Comparison of ENCODE assay signal across 23 cellular contexts in genomic region chr4:178174756-178175155, GRCh38.
DNase-seq lines count a peak whose midpoint lies in the region; ATAC-seq, FAIRE-seq and TF ChIP-seq lines count a peak whose summit lies in the region.
"Had no signal": no experiment of that assay in that cellular context is flagged by ENCODE, and none has a peak within 500 bp of the region (broad histone marks: within the 10 kb centered on the region; RNA-seq: fewer than 3 reads in every experiment).

No MANE protein-coding gene starts in this region.

- TF ChIP-seq EP300 in K562 (IDR thresholded peaks at IDR 0.05; ENCODE audit: low read length) = no peak

- no peak for TF ChIP-seq POLR2A in K562 (conservative IDR thresholded peaks at IDR 0.05)

- H3K27ac ChIP-seq in K562 (ENCODE audit: extremely low read depth, low read depth, low read length) = no peak overlapping the region
- no peak overlapping the region for H3K27ac ChIP-seq in foreskin keratinocyte
- H3K27ac ChIP-seq: BLaER1, C4-2B, GM23248 had no signal

- TF ChIP-seq RAD21 in K562 (CRISPR knock-in tag; conservative IDR thresholded peaks at IDR 0.05 in 1 of 2, IDR thresholded peaks at IDR 0.05 in 1 of 2) = no peak

- no peaks in the 10 kb centered on the region for H3K27me3 ChIP-seq in K562 (ENCODE audit: control insufficient read depth in 2 of 2, insufficient read depth in 2 of 2, low read length in 2 of 2)
- H3K27me3 ChIP-seq in foreskin keratinocyte = no peaks in the 10 kb centered on the region
- H3K27me3 ChIP-seq: BLaER1 had no signal

- no peak overlapping the region for H3K4me3 Mint-ChIP-seq in activated T-cell treated with anti-CD3 and anti-CD28 coated beads, Interleukin-2, amount 50 U/mL, for 72 hours
- H3K4me3 Mint-ChIP-seq: CD4-positive, CD25-positive, alpha-beta regulatory T cell; CD8-positive, alpha-beta T cell had no signal

- CTCF ChIA-PET in K562 (lab: Yijun Ruan, JAX; ENCODE audit: low intra/inter-chr PET ratio) = no interaction called here

- no peaks in the 10 kb centered on the region for H3K36me3 ChIP-seq in K562 (ENCODE audit: control insufficient read depth, insufficient read depth, low read length)
- H3K36me3 ChIP-seq: BLaER1 had no signal

- peak; percentile 3 for DNase-seq in A172 (ENCODE audit: low spot score)
- peak; percentile 1 for DNase-seq in M059J (ENCODE audit: low read depth)
- DNase-seq in K562 (ENCODE audit: extremely low read depth in 1 of 4, low spot score in 3 of 4) = peak in 1 of 4 experiments; percentile 1
- peak in 1 of 2 donors; percentile 70 for DNase-seq in foreskin keratinocyte
- no peak for DNase-seq in SHP77 (lab: John Stamatoyannopoulos, UW)
- no peak for DNase-seq in activated T-cell treated with anti-CD3 and anti-CD28 coated beads, Interleukin-2, amount 50 U/mL, for 72 hours
- DNase-seq: 8988T; Caco-2; CD4-positive, CD25-positive, alpha-beta regulatory T cell; CD8-positive, alpha-beta T cell; DMS 273 treated with DMSO at 0.1 percent for 48 hours; EL; GF-D8; GM23248; H7; HCEC 1CT had no signal

- FAIRE-seq in K562 (lab: Jason Lieb, UNC) = no peak
- FAIRE-seq: GM12891, GM19239, H1 had no signal

- no peaks in the 10 kb centered on the region for H4K20me1 ChIP-seq in K562 (replicated peaks; ENCODE audit: control insufficient read depth, insufficient read depth, low read length)
- H4K20me1 ChIP-seq: BLaER1 had no signal

- no peaks in the 10 kb centered on the region for H3K79me2 ChIP-seq in K562 (ENCODE audit: control insufficient read depth, insufficient read depth, low read length)

- no peak overlapping the region for H3K27ac Mint-ChIP-seq in activated T-cell treated with anti-CD3 and anti-CD28 coated beads, Interleukin-2, amount 50 U/mL, for 72 hours
- H3K27ac Mint-ChIP-seq: CD4-positive, CD25-positive, alpha-beta regulatory T cell; CD8-positive, alpha-beta T cell had no signal

- in situ Hi-C loops in K562 (cut with MboI) = no loop called here

- BruUV-seq in K562 (replicated peaks; lab: Mats Ljungman, UMichigan) = no TSS peak

- H3K4me1 ChIP-seq in K562 (replicated peaks in 1 of 2; ENCODE audit: control insufficient read depth in 2 of 2, insufficient read depth in 2 of 2, low read length in 2 of 2) (no peaks in the 10 kb centered on the region), foreskin keratinocyte (peaks cover 4% of the 10 kb centered on the region)
- H3K4me1 ChIP-seq: BLaER1, Caco-2 had no signal

- no peak overlapping the region for H2AFZ ChIP-seq in K562 (ENCODE audit: low read depth, low read length)
- H2AFZ ChIP-seq: GM23248 had no signal

- intact Hi-C loops in K562 (cut with micrococcal nuclease) = no loop called here

- H3K27me3 Mint-ChIP-seq in activated T-cell treated with anti-CD3 and anti-CD28 coated beads, Interleukin-2, amount 50 U/mL, for 72 hours (ENCODE audit: low read depth) = no peaks in the 10 kb centered on the region
- H3K27me3 Mint-ChIP-seq: CD4-positive, CD25-positive, alpha-beta regulatory T cell had no signal

- H3K9me3 ChIP-seq in K562 (replicated peaks; ENCODE audit: control insufficient read depth, insufficient read depth, low read depth, low read length) = no peaks in the 10 kb centered on the region
- H3K9me3 ChIP-seq: BLaER1, Caco-2 had no signal

- H3K4me3 ChIP-seq in K562 = no peak overlapping the region
- H3K4me3 ChIP-seq: BLaER1, GM23248 had no signal

- ATAC-seq in K562 (no peak), foreskin keratinocyte (peak; percentile 67), GM18498 (IDR thresholded peaks at IDR 0.05; ENCODE audit: unreplicated experiment) (no peak), HG02623 (IDR thresholded peaks at IDR 0.05; ENCODE audit: unreplicated experiment) (no peak)
- no peak for ATAC-seq in activated T-cell treated with anti-CD3 and anti-CD28 coated beads, Interleukin-2, amount 50 U/mL, for 72 hours (replicated peaks in 1 of 2)
- ATAC-seq: CD8-positive, alpha-beta T cell had no signal

- H3K9me1 ChIP-seq in K562 (ENCODE audit: control insufficient read depth, insufficient read depth, low read length) = no peaks in the 10 kb centered on the region

- 0% methylated on average over 2 of the region's 2 CpGs for WGBS in K562 (ENCODE audit: insufficient coverage, low coverage, missing lambda C conversion rate)

- H3K9me3 Mint-ChIP-seq in activated T-cell treated with anti-CD3 and anti-CD28 coated beads, Interleukin-2, amount 50 U/mL, for 72 hours = peaks cover 2% of the 10 kb centered on the region in 2 donors

- no peaks in the 10 kb centered on the region for H3K4me1 Mint-ChIP-seq in activated T-cell treated with anti-CD3 and anti-CD28 coated beads, Interleukin-2, amount 50 U/mL, for 72 hours (ENCODE audit: low read depth)
- H3K4me1 Mint-ChIP-seq: CD4-positive, CD25-positive, alpha-beta regulatory T cell had no signal

- no peak overlapping the region for H3K4me2 ChIP-seq in K562 (ENCODE audit: insufficient read depth, low read length)
- H3K4me2 ChIP-seq: BLaER1 had no signal

- no peak overlapping the region for H3K9ac ChIP-seq in K562 (ENCODE audit: insufficient read depth in 1 of 2, low read depth in 2 of 2, low read length in 2 of 2)
- H3K9ac ChIP-seq: BLaER1, GM23248 had no signal

- POLR2A ChIA-PET in K562 (lab: Yijun Ruan, JAX) = no interaction called here

- TF ChIP-seq CTCF in K562 (IDR thresholded peaks at IDR 0.05 in 2 of 3, conservative IDR thresholded peaks at IDR 0.05 in 1 of 3; ENCODE audit: insufficient read depth in 2 of 3, low read depth in 1 of 3, low read length in 3 of 3) = no peak
- TF ChIP-seq CTCF in foreskin keratinocyte (conservative IDR thresholded peaks at IDR 0.05) = no peak

- no peaks in the 10 kb centered on the region for H3K36me3 Mint-ChIP-seq in activated T-cell treated with anti-CD3 and anti-CD28 coated beads, Interleukin-2, amount 50 U/mL, for 72 hours (ENCODE audit: insufficient read depth in 2 of 2)
- H3K36me3 Mint-ChIP-seq: CD4-positive, CD25-positive, alpha-beta regulatory T cell; CD8-positive, alpha-beta T cell had no signal

TF ChIP-seq in K562, 482 proteins besides CTCF, POLR2A, EP300 and RAD21:
- TF ChIP-seq DIDO1 (tag; IDR thresholded peaks at IDR 0.05; ENCODE audit: low read depth) (no peak), MXI1 (IDR thresholded peaks at IDR 0.05; ENCODE audit: low read depth, low read length) (no peak), FOSL1 (tag; conservative IDR thresholded peaks at IDR 0.05) (peak; percentile 26; the same call in 1 of the 2 replicates)

Comparison
In these comparisons a context has a peak if more than half of its experiments do, and no peak if none do; other contexts are left out.
1. DNase-seq: peak in A172 (single experiment) and M059J (single experiment); none in SHP77 (0 of 2) and activated T-cell treated with anti-CD3 and anti-CD28 coated beads, Interleukin-2, amount 50 U/mL, for 72 hours (0 of 2).